In the genomic region with DNA sequence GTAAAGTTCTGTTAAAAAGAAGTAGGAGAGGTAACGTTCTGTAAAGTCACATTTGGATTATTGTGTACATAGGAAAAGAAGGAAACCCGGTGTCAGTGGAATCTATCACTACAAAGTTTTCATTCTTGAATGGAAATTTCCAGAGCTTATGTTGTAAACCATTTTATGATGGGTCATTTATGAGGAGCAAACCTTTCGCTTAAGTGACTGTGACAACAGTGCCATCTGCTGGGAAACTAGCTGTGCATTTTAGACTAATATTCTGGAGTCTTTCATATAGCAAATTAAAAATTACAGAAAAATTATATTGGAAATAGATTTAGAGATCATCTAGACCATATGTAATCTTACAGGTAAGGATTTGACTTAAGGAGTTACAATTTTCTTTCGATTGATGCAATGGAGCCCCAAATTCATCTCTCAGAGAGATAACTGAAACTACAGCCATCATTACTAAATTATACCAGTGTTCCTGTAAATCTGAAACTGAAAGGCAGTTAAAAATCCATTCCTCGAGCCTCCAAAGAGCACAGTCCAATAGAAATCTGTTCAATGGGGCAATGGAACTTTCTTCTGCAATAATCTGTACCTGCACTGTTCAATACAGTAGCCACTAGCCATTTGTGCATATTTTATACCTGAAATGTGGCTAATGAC, we compare ENCODE assay signal across 8 cellular contexts. TPM values are rescaled to one million over a fixed set of nuclear protein-coding genes. Genes with fewer than 3 reads are reported as not detected.
DNase-seq lines count a peak whose midpoint lies in the region; ATAC-seq and TF ChIP-seq lines count a peak whose summit lies in the region.

No MANE protein-coding gene starts in this region.

- WGBS in smooth muscle cell (ENCODE audit: low lambda C conversion rate): 20% methylated on average over 5 of the region's 5 CpGs

- DNase-seq in DMS 273 (lab: John Stamatoyannopoulos, UW; ENCODE audit: unreplicated experiment): peak; percentile 77
- DNase-seq in NCI-H82 (lab: John Stamatoyannopoulos, UW): peak; percentile 73
- peak; percentile 61 for DNase-seq in activated naive CD4-positive, alpha-beta T cell treated with anti-CD3 and anti-CD28 coated beads for 36 hours
- peak in 34 of 42 donors; percentile 9 to 70 (median 42) for DNase-seq in head of caudate nucleus
- no peak for DNase-seq in smooth muscle cell (lab: John Stamatoyannopoulos, UW; ENCODE audit: unreplicated experiment)

- no peak overlapping the region for H3K4me2 ChIP-seq in smooth muscle cell

- H3K4me1 Mint-ChIP-seq in activated naive CD4-positive, alpha-beta T cell treated with anti-CD3 and anti-CD28 coated beads for 36 hours (ENCODE audit: low read depth): no peaks in the 10 kb centered on the region

- TF ChIP-seq CTCF in HEK293 (tag by site-specific recombination; IDR thresholded peaks at IDR 0.05): no peak
- TF ChIP-seq CTCF in smooth muscle cell (IDR thresholded peaks at IDR 0.05; ENCODE audit: borderline replicate concordance, insufficient read depth, poor library complexity, severe bottlenecking): peak; percentile 63

- CTCF ChIA-PET in HEK293 (lab: Yijun Ruan, JAX): interaction anchor here (0.6 to 1.9 kb wide), 19 partner anchors 9 to 1510 kb away, joined by 3 to 19 read pairs (median 3); no protein-coding TSS in a partner anchor
- CTCF ChIA-PET in activated naive CD4-positive, alpha-beta T cell treated with anti-CD3 and anti-CD28 coated beads for 36 hours (lab: Charles Lee): interaction anchor here (0.7 to 1.5 kb wide), 9 partner anchors 21 to 136 kb away, joined by 3 to 10 read pairs (median 3); no protein-coding TSS in a partner anchor

- H3K27ac ChIP-seq in HEK293 (ENCODE audit: extremely low read depth, low read depth, low read length) (no peak overlapping the region), smooth muscle cell (ENCODE audit: low read depth) (no peak overlapping the region)

- no peaks in the 10 kb centered on the region for H3K9me3 ChIP-seq in HEK293 (ENCODE audit: control insufficient read depth, insufficient read depth, low read depth, low read length)
- H3K9me3 ChIP-seq in smooth muscle cell (replicated peaks; ENCODE audit: low read depth): no peaks in the 10 kb centered on the region

- H3K27me3 Mint-ChIP-seq in activated naive CD4-positive, alpha-beta T cell treated with anti-CD3 and anti-CD28 coated beads for 36 hours (ENCODE audit: low read depth): no peaks in the 10 kb centered on the region

- no peaks in the 10 kb centered on the region for H3F3A ChIP-seq in smooth muscle cell (ENCODE audit: low read depth)

- H3K27me3 ChIP-seq in smooth muscle cell (ENCODE audit: low read depth): no peaks in the 10 kb centered on the region

- no peak for ATAC-seq in HG02970 (IDR thresholded peaks at IDR 0.05; ENCODE audit: low FRiP score, unreplicated experiment)
- no peak for ATAC-seq in HG02938 (IDR thresholded peaks at IDR 0.05; ENCODE audit: unreplicated experiment)

- H3K4me3 ChIP-seq in HEK293 (ENCODE audit: low read depth, low read length) (no peak overlapping the region), smooth muscle cell (no peak overlapping the region)

- POLR2A ChIA-PET in HEK293 (lab: Yijun Ruan, JAX): no interaction called here

- intact Hi-C loops in activated naive CD4-positive, alpha-beta T cell treated with anti-CD3 and anti-CD28 coated beads for 36 hours (cut with micrococcal nuclease): loop anchor here (1.0 to 5.0 kb wide), 5 partner anchors 100 to 1204 kb away; partner anchors contain the start of gene GLRA2
- intact Hi-C loops in head of caudate nucleus (cut with DNase I): no loop called here

- H3K79me2 ChIP-seq in smooth muscle cell (ENCODE audit: low read depth): no peaks in the 10 kb centered on the region

- H2AFZ ChIP-seq in smooth muscle cell (ENCODE audit: low read depth): no peak overlapping the region

- H3K36me3 ChIP-seq in HEK293 (ENCODE audit: control insufficient read depth in 2 of 2, insufficient read depth in 1 of 2, low read length in 2 of 2): no peaks in the 10 kb centered on the region
- no peaks in the 10 kb centered on the region for H3K36me3 ChIP-seq in smooth muscle cell (ENCODE audit: low read depth)

- H3K36me3 Mint-ChIP-seq in activated naive CD4-positive, alpha-beta T cell treated with anti-CD3 and anti-CD28 coated beads for 36 hours (ENCODE audit: low read depth): no peaks in the 10 kb centered on the region

- H3K4me3 Mint-ChIP-seq in activated naive CD4-positive, alpha-beta T cell treated with anti-CD3 and anti-CD28 coated beads for 36 hours: no peak overlapping the region

- H3K9me3 Mint-ChIP-seq in activated naive CD4-positive, alpha-beta T cell treated with anti-CD3 and anti-CD28 coated beads for 36 hours: no peaks in the 10 kb centered on the region

- H3K4me1 ChIP-seq in HEK293 (ENCODE audit: control insufficient read depth, insufficient read depth, low read length) (no peaks in the 10 kb centered on the region), smooth muscle cell (ENCODE audit: low read depth) (no peaks in the 10 kb centered on the region)

- no peak overlapping the region for H3K27ac Mint-ChIP-seq in activated naive CD4-positive, alpha-beta T cell treated with anti-CD3 and anti-CD28 coated beads for 36 hours

- H4K20me1 ChIP-seq in smooth muscle cell (ENCODE audit: low read depth): no peaks in the 10 kb centered on the region

- no peak overlapping the region for H3K9ac ChIP-seq in smooth muscle cell (ENCODE audit: low read depth)

TF ChIP-seq in HEK293, 187 proteins besides CTCF, POLR2A, EP300 and RAD21:
- TF ChIP-seq, protein P1, sequence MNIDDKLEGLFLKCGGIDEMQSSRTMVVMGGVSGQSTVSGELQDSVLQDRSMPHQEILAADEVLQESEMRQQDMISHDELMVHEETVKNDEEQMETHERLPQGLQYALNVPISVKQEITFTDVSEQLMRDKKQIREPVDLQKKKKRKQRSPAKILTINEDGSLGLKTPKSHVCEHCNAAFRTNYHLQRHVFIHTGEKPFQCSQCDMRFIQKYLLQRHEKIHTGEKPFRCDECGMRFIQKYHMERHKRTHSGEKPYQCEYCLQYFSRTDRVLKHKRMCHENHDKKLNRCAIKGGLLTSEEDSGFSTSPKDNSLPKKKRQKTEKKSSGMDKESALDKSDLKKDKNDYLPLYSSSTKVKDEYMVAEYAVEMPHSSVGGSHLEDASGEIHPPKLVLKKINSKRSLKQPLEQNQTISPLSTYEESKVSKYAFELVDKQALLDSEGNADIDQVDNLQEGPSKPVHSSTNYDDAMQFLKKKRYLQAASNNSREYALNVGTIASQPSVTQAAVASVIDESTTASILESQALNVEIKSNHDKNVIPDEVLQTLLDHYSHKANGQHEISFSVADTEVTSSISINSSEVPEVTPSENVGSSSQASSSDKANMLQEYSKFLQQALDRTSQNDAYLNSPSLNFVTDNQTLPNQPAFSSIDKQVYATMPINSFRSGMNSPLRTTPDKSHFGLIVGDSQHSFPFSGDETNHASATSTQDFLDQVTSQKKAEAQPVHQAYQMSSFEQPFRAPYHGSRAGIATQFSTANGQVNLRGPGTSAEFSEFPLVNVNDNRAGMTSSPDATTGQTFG (tag by site-specific recombination; IDR thresholded peaks at IDR 0.05; ENCODE audit: borderline replicate concordance): no peak
- peak; percentile 60 for TF ChIP-seq ZNF654 (tag by site-specific recombination; IDR thresholded peaks at IDR 0.05; ENCODE audit: low read depth)
- no peak for TF ChIP-seq ZFP69B (tag by site-specific recombination; IDR thresholded peaks at IDR 0.05)
- TF ChIP-seq, protein P2, sequence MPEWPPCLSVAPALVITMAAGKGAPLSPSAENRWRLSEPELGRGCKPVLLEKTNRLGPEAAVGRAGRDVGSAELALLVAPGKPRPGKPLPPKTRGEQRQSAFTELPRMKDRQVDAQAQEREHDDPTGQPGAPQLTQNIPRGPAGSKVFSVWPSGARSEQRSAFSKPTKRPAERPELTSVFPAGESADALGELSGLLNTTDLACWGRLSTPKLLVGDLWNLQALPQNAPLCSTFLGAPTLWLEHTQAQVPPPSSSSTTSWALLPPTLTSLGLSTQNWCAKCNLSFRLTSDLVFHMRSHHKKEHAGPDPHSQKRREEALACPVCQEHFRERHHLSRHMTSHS (tag by site-specific recombination; IDR thresholded peaks at IDR 0.05): no peak
TF ChIP-seq in HEK293: peak in this region for 1.

RNA-seq across cellular contexts. Expression of gene ASB9, which starts 26.9 kb away (rescaled TPM):
- total RNA-seq in activated naive CD4-positive, alpha-beta T cell treated with anti-CD3 and anti-CD28 coated beads for 36 hours: under 1 TPM; 0.35 to 0.48 TPM
- 0.85 TPM in 1 of 2 replicates, not detected in the other for total RNA-seq in smooth muscle cell
- 0.39 TPM in 1 of 2 replicates, not detected in the other for polyA plus RNA-seq in smooth muscle cell
